ENCODE assay signal across 8 cellular contexts in genomic region chr13:35475131-35475959, GRCh38. TPM values are rescaled to one million over a fixed set of nuclear protein-coding genes. Genes with fewer than 3 reads are reported as not detected.
DNase-seq lines count a peak whose midpoint lies in the region; ATAC-seq and TF ChIP-seq lines count a peak whose summit lies in the region.

No MANE protein-coding gene starts in this region.

- CTCF ChIA-PET in PC-9 (lab: Charles Lee): no interaction called here

- no peak for TF ChIP-seq EP300 in sigmoid colon (IDR thresholded peaks at IDR 0.05)

- H3F3A ChIP-seq in PC-9 (ENCODE audit: insufficient read depth, low read depth): no peaks in the 10 kb centered on the region

- ATAC-seq in GM19467 (IDR thresholded peaks at IDR 0.05; ENCODE audit: unreplicated experiment): peak; percentile 44

- no peaks in the 10 kb centered on the region for H3K79me2 ChIP-seq in PC-9 (ENCODE audit: low read depth)

- peaks cover 6% of the 10 kb centered on the region for H3K36me3 Mint-ChIP-seq in activated naive CD8-positive, alpha-beta T cell treated with anti-CD3 and anti-CD28 coated beads for 36 hours

- no peak for TF ChIP-seq POLR2A in sigmoid colon (IDR thresholded peaks at IDR 0.05)

- no peaks in the 10 kb centered on the region for H3K36me3 ChIP-seq in iPS DF 6.9 (ENCODE audit: control insufficient read depth, insufficient read depth, low read length)
- no peaks in the 10 kb centered on the region for H3K36me3 ChIP-seq in sigmoid colon
- H3K36me3 ChIP-seq in PC-9 (ENCODE audit: low read depth): no peaks in the 10 kb centered on the region

- H3K4me2 ChIP-seq in PC-9: no peak overlapping the region

- DNase-seq in A172 (ENCODE audit: low spot score) (peak; percentile 39), iPS DF 6.9 (ENCODE audit: low read depth, low spot score) (no peak), sigmoid colon (peak; percentile 61), PC-9 (no peak), NCI-H2196 treated with DMSO at 0.1 percent for 48 hours (lab: John Stamatoyannopoulos, UW; ENCODE audit: unreplicated experiment) (no peak), NCI-H1930 (lab: John Stamatoyannopoulos, UW) (no peak)
- peak; percentile 18 for DNase-seq in activated naive CD8-positive, alpha-beta T cell treated with anti-CD3 and anti-CD28 coated beads for 36 hours

- no peaks in the 10 kb centered on the region for H3K4me1 ChIP-seq in iPS DF 6.9 (ENCODE audit: control insufficient read depth, insufficient read depth, low read length)
- no peaks in the 10 kb centered on the region for H3K4me1 ChIP-seq in sigmoid colon
- no peaks in the 10 kb centered on the region for H3K4me1 ChIP-seq in PC-9 (replicated peaks; ENCODE audit: insufficient read depth)

- peak overlapping the region; percentile 83 for H3K4me3 Mint-ChIP-seq in activated naive CD8-positive, alpha-beta T cell treated with anti-CD3 and anti-CD28 coated beads for 36 hours

- peaks cover 9% of the 10 kb centered on the region for H3K9me3 Mint-ChIP-seq in activated naive CD8-positive, alpha-beta T cell treated with anti-CD3 and anti-CD28 coated beads for 36 hours

- no peak overlapping the region for H2AFZ ChIP-seq in PC-9

- no CpG with 5 or more reads among the region's 50 CpGs for WGBS in iPS DF 6.9 (ENCODE audit: insufficient coverage, insufficient read length)
- 11 to 16% methylated on average over 50 of the region's 50 CpGs for WGBS in sigmoid colon, 2 donors

- no peaks in the 10 kb centered on the region for H3K9me2 ChIP-seq in PC-9 (ENCODE audit: insufficient read depth)

- H3K27ac ChIP-seq in iPS DF 6.9 (ENCODE audit: low read length) (no peak overlapping the region), sigmoid colon (peak overlapping the region; percentile 22 to 49 (median 38)), PC-9 (no peak overlapping the region)

- POLR2A ChIA-PET in PC-9 (lab: Charles Lee; ENCODE audit: unreplicated experiment): no interaction called here

- BruUV-seq in PC-9 (replicated peaks; lab: Mats Ljungman, UMichigan): no TSS peak

- intact Hi-C loops in sigmoid colon (cut with DNase I): no loop called here
- intact Hi-C loops in PC-9 (cut with micrococcal nuclease; ENCODE audit: unreplicated experiment): no loop called here

- H3K4me1 Mint-ChIP-seq in activated naive CD8-positive, alpha-beta T cell treated with anti-CD3 and anti-CD28 coated beads for 36 hours: peaks cover 47% of the 10 kb centered on the region

- no peaks in the 10 kb centered on the region for H3K9me3 ChIP-seq in iPS DF 6.9 (ENCODE audit: control insufficient read depth, insufficient read depth, low read length)
- no peaks in the 10 kb centered on the region for H3K9me3 ChIP-seq in sigmoid colon
- no peaks in the 10 kb centered on the region; the same call in 1 of the 2 replicates for H3K9me3 ChIP-seq in PC-9 (ENCODE audit: insufficient read depth, low read depth)

- no peak overlapping the region for H3K27ac Mint-ChIP-seq in activated naive CD8-positive, alpha-beta T cell treated with anti-CD3 and anti-CD28 coated beads for 36 hours

- H3K4me3 ChIP-seq in iPS DF 6.9 (ENCODE audit: low read length): peak overlapping the region; percentile 34; the same call in 1 of the 2 replicates
- H3K4me3 ChIP-seq in sigmoid colon: peak overlapping the region; percentile 21 to 43 (median 39)
- H3K4me3 ChIP-seq in PC-9: no peak overlapping the region

- H3K27me3 Mint-ChIP-seq in activated naive CD8-positive, alpha-beta T cell treated with anti-CD3 and anti-CD28 coated beads for 36 hours: peaks cover 88% of the 10 kb centered on the region

- H4K20me1 ChIP-seq in PC-9 (ENCODE audit: insufficient read depth): no peaks in the 10 kb centered on the region

- TF ChIP-seq CTCF in sigmoid colon (IDR thresholded peaks at IDR 0.05) (no peak), PC-9 (conservative IDR thresholded peaks at IDR 0.05) (no peak)

- H3K27me3 ChIP-seq in iPS DF 6.9 (ENCODE audit: control insufficient read depth, insufficient read depth, low read length): peaks cover 54% of the 10 kb centered on the region
- no peaks in the 10 kb centered on the region for H3K27me3 ChIP-seq in sigmoid colon
- H3K27me3 ChIP-seq in PC-9 (ENCODE audit: insufficient read depth, low read depth): no peaks in the 10 kb centered on the region

RNA-seq across cellular contexts. Expression of gene MAB21L1, which starts 1.1 kb away (rescaled TPM):
- 0.77 and 0.88 TPM in 2 replicates for total RNA-seq in A172 (2014; rRNA removed; shearing (Covaris generic))
- total RNA-seq in activated naive CD8-positive, alpha-beta T cell treated with anti-CD3 and anti-CD28 coated beads for 36 hours: under 1 TPM in 1 of 2 experiments, not detected in 1; 0.06 TPM
- total RNA-seq in sigmoid colon (1 to 10 TPM; 1.1 to 2.9 (median 1.7) TPM), PC-9 (2021) (not detected in 2 replicates)
- under 1 TPM in 2 of 3 donors, not detected in 1; 0.51 to 0.60 TPM for polyA plus RNA-seq in sigmoid colon

Comparison
In these comparisons a context has a peak if more than half of its experiments do, and no peak if none do; other contexts are left out.
1. DNase-seq: peak in A172 (single experiment), activated naive CD8-positive, alpha-beta T cell treated with anti-CD3 and anti-CD28 coated beads for 36 hours (single experiment) and sigmoid colon (single experiment); none in iPS DF 6.9 (single experiment), PC-9 (0 of 2), NCI-H2196 treated with DMSO at 0.1 percent for 48 hours (single experiment) and NCI-H1930 (0 of 2).
2. H3K27ac ChIP-seq: peak in sigmoid colon (4 of 4); none in iPS DF 6.9 (single experiment) and PC-9 (single experiment).